Comparison of ENCODE assay signal across 31 cellular contexts in genomic region chr22:47318041-47318737, GRCh38.
"Had no signal": no experiment of that assay in that cellular context is flagged by ENCODE, and none has a peak within 500 bp of the region (broad histone marks: within the 10 kb centered on the region; RNA-seq: fewer than 3 reads in every experiment).

No MANE protein-coding gene starts in this region.

- ATAC-seq: left colon; left lung; natural killer cell; right cardiac atrium; sciatic nerve; stimulated activated naive B cell treated with anti-CD40 and anti-IgM and Interleukin-4, amounts not matched to agents 10 μg/mL and 1 μg/mL and 100 μg/mL, for 72 hours; stimulated activated naive CD8-positive, alpha-beta T cell treated with anti-CD3 and anti-CD28 coated beads, Interleukin-15, Interleukin-2, amounts not matched to agents 100 U/mL and 50 U/mL, for 24 hours had no signal

- H3K9me3 ChIP-seq: neutrophil, prostate gland, testis, thyroid gland had no signal

- H2AFZ ChIP-seq: neural progenitor cell had no signal

- H3K4me2 ChIP-seq: neural progenitor cell had no signal

- FAIRE-seq: urothelium cell line had no signal

- H3K4me1 ChIP-seq: left lung, neural progenitor cell, prostate gland, stomach, testis, thyroid gland, transverse colon, upper lobe of left lung had no signal

- H3K27ac ChIP-seq: left lung, neural progenitor cell, neutrophil, ovary, prostate gland, skin epidermis, stomach, testis, thyroid gland, transverse colon, upper lobe of left lung had no signal

- H3K4me3 ChIP-seq: left lung, lung, neural progenitor cell, ovary, prostate gland, skin epidermis, stomach, testis, thyroid gland, transverse colon, upper lobe of left lung had no signal

- DNase-seq: hypothalamus; immature natural killer cell; kidney; left colon; left lung; mesendoderm; naive B cell; natural killer cell; nephron progenitor cell; occipital lobe; ovary; retina; right cardiac atrium; stimulated activated CD4-positive, alpha-beta T cell treated with anti-CD3 and anti-CD28 coated beads, Interleukin-12 subunit alpha, Interleukin-12 subunit beta, amount 100 ng/mL, for 4 hours; stimulated activated CD4-positive, alpha-beta T cell treated with anti-CD3 and anti-CD28 coated beads, Interleukin-15, amount 100 ng/mL, for 24 hours; stimulated activated CD4-positive, alpha-beta T cell treated with anti-CD3 and anti-CD28 coated beads, Interleukin-2, amount 100 ng/mL, for 24 hours; stimulated activated CD4-positive, alpha-beta T cell treated with anti-CD3 and anti-CD28 coated beads, Interleukin-4, amount 100 ng/mL, for 1 hour; stimulated activated naive B cell treated with anti-CD40 and anti-IgM and Interleukin-4, amounts not matched to agents 10 μg/mL and 1 μg/mL and 100 μg/mL, for 72 hours; stimulated activated naive CD8-positive, alpha-beta T cell treated with anti-CD3 and anti-CD28 coated beads, Interleukin-15, Interleukin-2, amounts not matched to agents 100 U/mL and 50 U/mL, for 24 hours; stomach; testis; thyroid gland; transverse colon; upper lobe of left lung had no signal

- H3K27me3 ChIP-seq: left lung, neural progenitor cell, ovary, testis, thyroid gland, upper lobe of left lung had no signal

- H3K36me3 ChIP-seq: left lung, neural progenitor cell, neutrophil, ovary, prostate gland, stomach, thyroid gland, transverse colon, upper lobe of left lung had no signal

- H3K9ac ChIP-seq: neural progenitor cell had no signal
